Comparison of ENCODE assay signal across 36 cellular contexts in genomic region chr1:200885564-200886402, GRCh38. TPM values are rescaled to one million over a fixed set of nuclear protein-coding genes. Genes with fewer than 3 reads are reported as not detected.
DNase-seq lines count a peak whose midpoint lies in the region; ATAC-seq, FAIRE-seq and TF ChIP-seq lines count a peak whose summit lies in the region.
"Had no signal": no experiment of that assay in that cellular context is flagged by ENCODE, and none has a peak within 500 bp of the region (broad histone marks: within the 10 kb centered on the region; RNA-seq: fewer than 3 reads in every experiment).

No MANE protein-coding gene starts in this region.

- no peaks in the 10 kb centered on the region for H3K9me3 ChIP-seq in CD4-positive, alpha-beta T cell (ENCODE audit: control insufficient read depth, low read length)
- H3K9me3 ChIP-seq in Loucy (ENCODE audit: insufficient read depth, low read depth, low read length) (no peaks in the 10 kb centered on the region), GM12878 (replicated peaks; ENCODE audit: control insufficient read depth, insufficient read depth, low read length) (no peaks in the 10 kb centered on the region)
- H3K9me3 ChIP-seq: ascending aorta, lower lobe of right lung, SK-N-SH, spleen had no signal

- no peak for ATAC-seq in CD4-positive, alpha-beta T cell (ENCODE audit: poor library complexity)
- ATAC-seq in GM12878 (peak; percentile 14), GM19467 (IDR thresholded peaks at IDR 0.05; ENCODE audit: unreplicated experiment) (no peak), GM18505 (IDR thresholded peaks at IDR 0.05; ENCODE audit: unreplicated experiment) (no peak)
- ATAC-seq: activated CD8-positive, alpha-beta memory T cell treated with anti-CD3 and anti-CD28 coated beads, Interleukin-2, amount 10 ng/mL, durations not matched to agents 7 days and 5 days; activated naive CD4-positive, alpha-beta T cell treated with anti-CD3 and anti-CD28 coated beads, Interleukin-2, amount 50 U/mL, for 72 hours; HCT116; lower lobe of right lung; right cardiac atrium had no signal

- peak overlapping the region; percentile 25 for H3K4me3 Mint-ChIP-seq in CD4-positive, alpha-beta T cell
- no peak overlapping the region for H3K4me3 Mint-ChIP-seq in T-helper 2 cell treated with Interferon-gamma antibody and Interleukin-4, amounts not matched to agents 5 μg/mL and 100 μg/mL, for 36 hours
- H3K4me3 Mint-ChIP-seq: activated CD4-positive, alpha-beta T cell treated with anti-CD3 and anti-CD28 coated beads, Interleukin-2, amount 10 ng/mL, durations not matched to agents 24 days and 14 days; activated CD8-positive, alpha-beta memory T cell treated with anti-CD3 and anti-CD28 coated beads, Interleukin-2, amount 10 ng/mL, durations not matched to agents 7 days and 5 days; activated T-helper 1 cell treated with anti-CD3 and anti-CD28 coated beads, Interleukin-12 subunit alpha, Interleukin-12 subunit beta, Interleukin-2, Interleukin-4 antibody, amounts not matched to agents 30 ng/mL and 10 ng/mL and 1 ng/mL, durations not matched to agents 14 hours and 24 hours and 36 hours; type B pancreatic cell had no signal

- no peak for TF ChIP-seq RAD21 in GM12878 (IDR thresholded peaks at IDR 0.05; ENCODE audit: insufficient read depth, low read depth, low read length)

- in situ Hi-C loops in GM12878 (cut with MboI) = no loop called here

- H3F3A ChIP-seq in Loucy (ENCODE audit: low read depth) = peaks cover 18% of the 10 kb centered on the region

- no peaks in the 10 kb centered on the region for H4K20me1 ChIP-seq in Loucy (ENCODE audit: insufficient read depth, low read length, poor library complexity, severe bottlenecking)
- no peaks in the 10 kb centered on the region for H4K20me1 ChIP-seq in GM12878 (ENCODE audit: control insufficient read depth, insufficient read depth)

- no TSS peak for BruUV-seq in GM12878 (replicated peaks; lab: Mats Ljungman, UMichigan)

- peaks cover under 1% of the 10 kb centered on the region for H3K27me3 ChIP-seq in CD4-positive, alpha-beta T cell (ENCODE audit: control insufficient read depth, insufficient read depth, low read length)
- no peaks in the 10 kb centered on the region for H3K27me3 ChIP-seq in Loucy (ENCODE audit: insufficient read depth, low read length, poor library complexity, severe bottlenecking)
- H3K27me3 ChIP-seq in GM12878 (replicated peaks in 1 of 2; ENCODE audit: control insufficient read depth in 2 of 2, insufficient read depth in 2 of 2, low read length in 1 of 2) = no peaks in the 10 kb centered on the region
- H3K27me3 ChIP-seq: ascending aorta had no signal

- no peak for TF ChIP-seq CTCF in CD4-positive, alpha-beta T cell (IDR thresholded peaks at IDR 0.05)
- no peak for TF ChIP-seq CTCF in Loucy (conservative IDR thresholded peaks at IDR 0.05; ENCODE audit: low read length)
- TF ChIP-seq CTCF in GM12878 (IDR thresholded peaks at IDR 0.05 in 2 of 3, conservative IDR thresholded peaks at IDR 0.05 in 1 of 3; ENCODE audit: control insufficient read depth in 2 of 3, extremely low read depth in 1 of 3, insufficient read depth in 1 of 3, low read depth in 3 of 3, low read length in 3 of 3) = no peak

- intact Hi-C loops in CD4-positive, alpha-beta T cell (cut with DNase I, micrococcal nuclease) = no loop called here
- intact Hi-C loops in GM12878 (cut with micrococcal nuclease; ENCODE audit: unreplicated experiment) = loop anchor here (5.0 kb wide), 1 partner anchor 258 kb away; no protein-coding TSS in a partner anchor

- peaks cover 45% of the 10 kb centered on the region for H3K4me1 Mint-ChIP-seq in CD4-positive, alpha-beta T cell (ENCODE audit: low read depth)
- peaks cover 35% of the 10 kb centered on the region for H3K4me1 Mint-ChIP-seq in T-helper 2 cell treated with Interferon-gamma antibody and Interleukin-4, amounts not matched to agents 5 μg/mL and 100 μg/mL, for 36 hours (ENCODE audit: low read depth)

- TF ChIP-seq EP300 in GM12878 (IDR thresholded peaks at IDR 0.05; ENCODE audit: borderline replicate concordance in 1 of 2, control insufficient read depth in 1 of 2, low read depth in 2 of 2, low read length in 2 of 2) = peak; percentile 30 to 33; a peak in 2 of 4 replicates

- POLR2A ChIA-PET in CD4-positive, alpha-beta T cell (lab: Charles Lee) = no interaction called here
- POLR2A ChIA-PET in GM12878 (lab: Charles Lee) = interaction anchor here (1.5 kb wide), 1 partner anchor 22 kb away, joined by 5 read pairs; no protein-coding TSS in a partner anchor

- CTCF ChIA-PET in CD4-positive, alpha-beta T cell (lab: Charles Lee) = no interaction called here
- CTCF ChIA-PET in GM12878 (lab: Yijun Ruan, JAX) = interaction anchor here (1.4 to 1.7 kb wide), 2 partner anchors 23 to 263 kb away, joined by 3 to 4 read pairs; no protein-coding TSS in a partner anchor

- TF ChIP-seq POLR2A in GM12878 (IDR thresholded peaks at IDR 0.05; ENCODE audit: low read depth, low read length) (no peak), GM18505 (IDR thresholded peaks at IDR 0.05; ENCODE audit: borderline replicate concordance, extremely low read depth, insufficient read depth, insufficient read length) (no peak), GM12891 (IDR thresholded peaks at IDR 0.05; ENCODE audit: low read depth, low read length) (no peak)

- H3K36me3 ChIP-seq in Loucy (ENCODE audit: insufficient read depth, low read length) (no peaks in the 10 kb centered on the region), GM12878 (ENCODE audit: control insufficient read depth in 2 of 2, insufficient read depth in 2 of 2, low read length in 1 of 2) (no peaks in the 10 kb centered on the region)
- H3K36me3 ChIP-seq: ascending aorta, lower lobe of right lung, spleen, WERI-Rb-1 had no signal

- H3K27ac Mint-ChIP-seq in CD4-positive, alpha-beta T cell = peak overlapping the region; percentile 62
- no peak overlapping the region for H3K27ac Mint-ChIP-seq in T-helper 2 cell treated with Interferon-gamma antibody and Interleukin-4, amounts not matched to agents 5 μg/mL and 100 μg/mL, for 36 hours
- H3K27ac Mint-ChIP-seq: activated CD4-positive, alpha-beta T cell treated with anti-CD3 and anti-CD28 coated beads, Interleukin-2, amount 10 ng/mL, durations not matched to agents 24 days and 14 days; activated CD8-positive, alpha-beta memory T cell treated with anti-CD3 and anti-CD28 coated beads, Interleukin-2, amount 10 ng/mL, durations not matched to agents 7 days and 5 days; activated naive CD4-positive, alpha-beta T cell treated with anti-CD3 and anti-CD28 coated beads, Interleukin-2, amount 50 U/mL, for 72 hours; activated T-helper 1 cell treated with anti-CD3 and anti-CD28 coated beads, Interleukin-12 subunit alpha, Interleukin-12 subunit beta, Interleukin-2, Interleukin-4 antibody, amounts not matched to agents 30 ng/mL and 10 ng/mL and 1 ng/mL, durations not matched to agents 14 hours and 24 hours and 36 hours; type B pancreatic cell had no signal

- H3K4me3 ChIP-seq in Loucy (ENCODE audit: low read length, poor library complexity, severe bottlenecking) (peak overlapping the region; percentile 59), GM12878 (no peak overlapping the region)
- H3K4me3 ChIP-seq: ascending aorta, coronary artery, lower lobe of right lung, spleen had no signal

- H3K79me2 ChIP-seq in Loucy (ENCODE audit: insufficient read depth, low read length) (peaks cover 37% of the 10 kb centered on the region), GM12878 (ENCODE audit: control insufficient read depth, insufficient read depth, low read length) (no peaks in the 10 kb centered on the region; the same call in 1 of the 2 replicates)

- SMC1A ChIA-PET in GM12878 (lab: Charles Lee; ENCODE audit: uncharacterized antibody, unreplicated experiment) = interaction anchor here (1.0 to 1.4 kb wide), 4 partner anchors 16 to 263 kb away, joined by 3 to 7 read pairs (median 4); no protein-coding TSS in a partner anchor

- RAD21 ChIA-PET in GM12878 (lab: Charles Lee; ENCODE audit: unreplicated experiment) = interaction anchor here (1.0 to 1.5 kb wide), 3 partner anchors 14 to 18 kb away, joined by 4 to 5 read pairs (median 4); no protein-coding TSS in a partner anchor

- WGBS in GM12878 (ENCODE audit: insufficient coverage, insufficient replicate concordance, low lambda C conversion rate, missing lambda C conversion rate) = 77% methylated on average over 8 of the region's 8 CpGs

- H3K9me3 Mint-ChIP-seq in CD4-positive, alpha-beta T cell = no peaks in the 10 kb centered on the region
- H3K9me3 Mint-ChIP-seq in T-helper 2 cell treated with Interferon-gamma antibody and Interleukin-4, amounts not matched to agents 5 μg/mL and 100 μg/mL, for 36 hours = no peaks in the 10 kb centered on the region
- H3K9me3 Mint-ChIP-seq: activated CD4-positive, alpha-beta T cell treated with anti-CD3 and anti-CD28 coated beads, Interleukin-2, amount 10 ng/mL, durations not matched to agents 24 days and 14 days; activated naive CD4-positive, alpha-beta T cell treated with anti-CD3 and anti-CD28 coated beads, Interleukin-2, amount 50 U/mL, for 72 hours; activated T-helper 1 cell treated with anti-CD3 and anti-CD28 coated beads, Interleukin-12 subunit alpha, Interleukin-12 subunit beta, Interleukin-2, Interleukin-4 antibody, amounts not matched to agents 30 ng/mL and 10 ng/mL and 1 ng/mL, durations not matched to agents 14 hours and 24 hours and 36 hours; type B pancreatic cell had no signal

- H3K4me1 ChIP-seq in Loucy (ENCODE audit: insufficient read depth, low read length, poor library complexity, severe bottlenecking) (peaks cover 83% of the 10 kb centered on the region), GM12878 (ENCODE audit: control insufficient read depth, insufficient read depth, low read length) (peaks cover 46% of the 10 kb centered on the region)
- H3K4me1 ChIP-seq: ascending aorta had no signal

- H3K4me2 ChIP-seq in Loucy (ENCODE audit: low read depth, low read length, poor library complexity, severe bottlenecking) (peak overlapping the region; percentile 72), GM12878 (ENCODE audit: control insufficient read depth, insufficient read depth) (no peak overlapping the region)
- H3K4me2 ChIP-seq: SK-N-SH had no signal

- no peaks in the 10 kb centered on the region for H3K9me2 ChIP-seq in Loucy (replicated peaks; ENCODE audit: low read depth, low read length)
- H3K9me2 ChIP-seq: SK-N-SH had no signal

- peak overlapping the region; percentile 59 for H3K9ac ChIP-seq in Loucy (ENCODE audit: low read depth, low read length, poor library complexity, severe bottlenecking)
- no peak overlapping the region for H3K9ac ChIP-seq in GM12878 (ENCODE audit: control insufficient read depth, insufficient read depth, low read length)
- H3K9ac ChIP-seq: SK-N-SH had no signal

- no peaks in the 10 kb centered on the region for H3K36me3 Mint-ChIP-seq in CD4-positive, alpha-beta T cell (ENCODE audit: low read depth)
- H3K36me3 Mint-ChIP-seq in T-helper 2 cell treated with Interferon-gamma antibody and Interleukin-4, amounts not matched to agents 5 μg/mL and 100 μg/mL, for 36 hours (ENCODE audit: low read depth) = no peaks in the 10 kb centered on the region
- H3K36me3 Mint-ChIP-seq: activated CD8-positive, alpha-beta memory T cell treated with anti-CD3 and anti-CD28 coated beads, Interleukin-2, amount 10 ng/mL, durations not matched to agents 7 days and 5 days; type B pancreatic cell had no signal

- peak; percentile 13 for FAIRE-seq in GM12878 (lab: Jason Lieb, UNC)
- FAIRE-seq in GM12891 (lab: Jason Lieb, UNC) = no peak

- H2AFZ ChIP-seq in Loucy (ENCODE audit: low read length) (peak overlapping the region; percentile 8; the same call in 1 of the 2 replicates), GM12878 (ENCODE audit: control insufficient read depth, low read depth, low read length) (no peak overlapping the region)

- H3K27ac ChIP-seq in CD4-positive, alpha-beta T cell (ENCODE audit: low read depth, low read length) = no peak overlapping the region
- H3K27ac ChIP-seq in GM12878 (ENCODE audit: control insufficient read depth, insufficient read depth) = no peak overlapping the region
- H3K27ac ChIP-seq: ascending aorta, C4-2B, coronary artery, lower lobe of right lung, WERI-Rb-1 had no signal

- no peaks in the 10 kb centered on the region for H3K27me3 Mint-ChIP-seq in CD4-positive, alpha-beta T cell
- H3K27me3 Mint-ChIP-seq in T-helper 2 cell treated with Interferon-gamma antibody and Interleukin-4, amounts not matched to agents 5 μg/mL and 100 μg/mL, for 36 hours (ENCODE audit: low read depth) = peaks cover 44% of the 10 kb centered on the region

- peak; percentile 1 for DNase-seq in AG08396 (ENCODE audit: low spot score)
- DNase-seq in CD4-positive, alpha-beta T cell = no peak
- no peak for DNase-seq in GM12878 (ENCODE audit: low read depth, low spot score)
- no peak for DNase-seq in GM12891 (ENCODE audit: insufficient read length, low spot score)
- DNase-seq in T-helper 2 cell treated with Interferon-gamma antibody and Interleukin-4, amounts not matched to agents 5 μg/mL and 100 μg/mL, for 36 hours (ENCODE audit: low spot score) = no peak
- DNase-seq: ACHN; activated CD4-positive, alpha-beta T cell treated with anti-CD3 and anti-CD28 coated beads, Interleukin-2, amount 10 ng/mL, durations not matched to agents 24 days and 14 days; activated CD8-positive, alpha-beta memory T cell treated with anti-CD3 and anti-CD28 coated beads, Interleukin-2, amount 10 ng/mL, durations not matched to agents 7 days and 5 days; effector memory CD4-positive, alpha-beta T cell; EL; KBM-7; lower lobe of right lung; NCI-H1417 treated with DMSO at 0.1 percent for 48 hours; NCI-H2081 treated with DMSO at 0.1 percent for 48 hours; NCI-H345; NCI-H748 treated with DMSO at 0.1 percent for 48 hours; right cardiac atrium; RPMI8226; SK-N-SH; spleen; stimulated activated CD4-positive, alpha-beta T cell treated with anti-CD3 and anti-CD28 coated beads, Interleukin-2, amount 100 ng/mL, for 48 hours; WERI-Rb-1 had no signal

RNA-seq across cellular contexts. Expression of gene INAVA, which starts 8.9 kb away (rescaled TPM):
- total RNA-seq in CD4-positive, alpha-beta T cell = under 1 TPM in 1 of 2 experiments, not detected in 1; 0.22 TPM
- total RNA-seq in GM12878 (2013; cell fraction: nucleolus; rRNA removed) = 50.9 and 53.6 TPM in 2 replicates
- total RNA-seq in GM12878 (2014; rRNA removed) = 9.8 and 13.0 TPM in 2 replicates
- total RNA-seq in GM12878 (2014; rRNA removed; fragmentation: Illumina TruSeq; extraction: Trizol) = 3.9 and 4.4 TPM in 2 replicates
- 14.0 and 14.8 TPM in 2 replicates for total RNA-seq in GM12878 (2021)
- polyA plus RNA-seq in GM12878 (2011; ENCODE audit: low read depth) = 1.6 TPM
- polyA plus RNA-seq in GM12878 (2011; rRNA removed) = 8.1 and 12.9 TPM in 2 replicates
- polyA plus RNA-seq in GM12878 (2011; cell fraction: cytosol; rRNA removed) = 18.6 and 22.9 TPM in 2 replicates
- polyA plus RNA-seq in GM12878 (2011; cell fraction: nucleus; rRNA removed) = 40.8 and 44.8 TPM in 2 replicates
- 2.3 and 4.3 TPM in 2 replicates for polyA plus RNA-seq in GM12878 (2012)
- 7.5 and 9.2 TPM in 2 replicates for polyA plus RNA-seq in GM12878 (2014; fragmentation: Illumina TruSeq; extraction: Trizol)
- polyA plus RNA-seq in GM12878 (2014; fragmentation: Nextera tagmentation; extraction: Ambion mirVana) = 1 to 10 TPM; 7.0 to 9.9 TPM
- 12.2 and 15.4 TPM in 2 replicates for polyA plus RNA-seq in GM12878 (2014; rRNA removed)
- polyA plus RNA-seq in GM12878 (2016; fragmentation: Nextera tagmentation; extraction: Ambion mirVana) = 1 to 10 TPM; 3.6 to 5.3 TPM
- polyA minus RNA-seq in GM12878 (2011; rRNA and poly(A)+ RNA removed) = 8.8 and 10.5 TPM in 2 replicates
- polyA minus RNA-seq in GM12878 (2011; cell fraction: cytosol; rRNA and poly(A)+ RNA removed) = 7.1 and 7.9 TPM in 2 replicates
- 7.9 and 9.5 TPM in 2 replicates for polyA minus RNA-seq in GM12878 (2011; cell fraction: nucleus; rRNA and poly(A)+ RNA removed)
- polyA plus RNA-seq in GM12891 (2012; ENCODE audit: low read depth, missing spikeins) = 4.5 TPM
- total RNA-seq: activated CD4-positive, alpha-beta T cell treated with anti-CD3 and anti-CD28 coated beads, Interleukin-2, amount 10 ng/mL, durations not matched to agents 24 days and 14 days; ascending aorta; right cardiac atrium; T-helper 2 cell treated with Interferon-gamma antibody and Interleukin-4, amounts not matched to agents 100 ng/mL and 5 ng/mL, for 36 hours had no signal
- polyA plus RNA-seq: right cardiac atrium had no signal

RNA-seq across cellular contexts. Expression of gene GPR25, which starts 13.0 kb away (rescaled TPM):
- total RNA-seq in CD4-positive, alpha-beta T cell = 1 to 10 TPM; 2.7 to 3.3 TPM
- total RNA-seq in GM12878 (2013; cell fraction: nucleolus; rRNA removed) = 0.33 TPM in 1 of 2 replicates, not detected in the other
- total RNA-seq in GM12878 (2014; rRNA removed) (not detected in 2 replicates), GM12878 (2014; rRNA removed; fragmentation: Illumina TruSeq; extraction: Trizol) (not detected in 2 replicates), GM12878 (2021) (not detected in 2 replicates)
- not detected for polyA plus RNA-seq in GM12878 (2011; ENCODE audit: low read depth)
- polyA plus RNA-seq in GM12878 (2011; rRNA removed) (not detected in 2 replicates), GM12878 (2014; fragmentation: Illumina TruSeq; extraction: Trizol) (not detected in 2 replicates), GM12878 (2014; fragmentation: Nextera tagmentation; extraction: Ambion mirVana) (not detected), GM12878 (2014; rRNA removed) (not detected in 2 replicates), GM12878 (2016; fragmentation: Nextera tagmentation; extraction: Ambion mirVana) (not detected)
- 0.06 and 0.13 TPM in 2 replicates for polyA plus RNA-seq in GM12878 (2011; cell fraction: cytosol; rRNA removed)
- 0.42 TPM in 2 replicates for polyA plus RNA-seq in GM12878 (2011; cell fraction: nucleus; rRNA removed)
- polyA plus RNA-seq in GM12878 (2012) = 0.18 and 0.22 TPM in 2 replicates
- polyA minus RNA-seq in GM12878 (2011; rRNA and poly(A)+ RNA removed) = not detected in 2 replicates
- polyA minus RNA-seq in GM12878 (2011; cell fraction: cytosol; rRNA and poly(A)+ RNA removed) = not detected in 2 replicates
- polyA minus RNA-seq in GM12878 (2011; cell fraction: nucleus; rRNA and poly(A)+ RNA removed) = 0.48 TPM in 1 of 2 replicates, not detected in the other
- not detected for polyA plus RNA-seq in GM12891 (2012; ENCODE audit: low read depth, missing spikeins)
- total RNA-seq: activated CD4-positive, alpha-beta T cell treated with anti-CD3 and anti-CD28 coated beads, Interleukin-2, amount 10 ng/mL, durations not matched to agents 24 days and 14 days; activated naive CD4-positive, alpha-beta T cell treated with anti-CD3 and anti-CD28 coated beads, Interleukin-2, amount 50 U/mL, for 72 hours; activated T-helper 1 cell treated with anti-CD3 and anti-CD28 coated beads, Interleukin-12 subunit alpha, Interleukin-12 subunit beta, Interleukin-2, Interleukin-4 antibody, amounts not matched to agents 30 ng/mL and 10 ng/mL and 1 ng/mL, durations not matched to agents 14 hours and 24 hours and 36 hours; ascending aorta; cardiac septum; HT-29; kidney epithelial cell; right cardiac atrium; T-helper 2 cell treated with Interferon-gamma antibody and Interleukin-4, amounts not matched to agents 100 ng/mL and 5 ng/mL, for 36 hours had no signal
- polyA plus RNA-seq: right cardiac atrium, SK-N-SH had no signal

Comparison
In these comparisons a context has a peak if more than half of its experiments do, and no peak if none do; other contexts are left out.
1. RNA of gene INAVA, which starts 8.9 kb away (total RNA-seq): 3.9 to 53.6 TPM in GM12878; 0.22 TPM in CD4-positive, alpha-beta T cell; every median in the first group is over 4 times any median in the second.